ENCODE assay signal across 15 cellular contexts in genomic region chr15:98909968-98910885, GRCh38.
DNase-seq lines count a peak whose midpoint lies in the region; ATAC-seq and TF ChIP-seq lines count a peak whose summit lies in the region.
"Had no signal": no experiment of that assay in that cellular context is flagged by ENCODE, and none has a peak within 500 bp of the region (broad histone marks: within the 10 kb centered on the region; RNA-seq: fewer than 3 reads in every experiment).

No MANE protein-coding gene starts in this region.

- DNase-seq in Right ventricle myocardium inferior (ENCODE audit: missing footprints) (no peak), cardiac septum (ENCODE audit: low spot score) (no peak), endothelial cell (ENCODE audit: low spot score) (no peak), left lobe of liver (ENCODE audit: low spot score) (no peak), HEK293T (ENCODE audit: extremely low spot score) (no peak), MV-4-11 (lab: John Stamatoyannopoulos, UW) (no peak)
- no peak for DNase-seq in activated T-helper 1 cell treated with anti-CD3 and anti-CD28 coated beads, Interleukin-12 subunit alpha, Interleukin-12 subunit beta, Interleukin-2, Interleukin-4 antibody, amounts not matched to agents 30 ng/mL and 10 ng/mL and 1 ng/mL, durations not matched to agents 14 hours and 24 hours and 36 hours (ENCODE audit: low spot score)
- DNase-seq: COR-L47, H7, NCI-H345, NCI-H69, SHP77 had no signal

- CTCF ChIA-PET in HEK293T (lab: Yijun Ruan, JAX), result no interaction called here

- POLR2A ChIA-PET in HEK293T (lab: Yijun Ruan, JAX), result no interaction called here

- H3K27ac Mint-ChIP-seq in endothelial cell (ENCODE audit: unreplicated experiment), result peak overlapping the region; percentile 36
- H3K27ac Mint-ChIP-seq in activated T-helper 1 cell treated with anti-CD3 and anti-CD28 coated beads, Interleukin-12 subunit alpha, Interleukin-12 subunit beta, Interleukin-2, Interleukin-4 antibody, amounts not matched to agents 30 ng/mL and 10 ng/mL and 1 ng/mL, durations not matched to agents 14 hours and 24 hours and 36 hours, result no peak overlapping the region

- no peaks in the 10 kb centered on the region for H3K9me3 Mint-ChIP-seq in endothelial cell (ENCODE audit: unreplicated experiment)
- no peaks in the 10 kb centered on the region for H3K9me3 Mint-ChIP-seq in activated T-helper 1 cell treated with anti-CD3 and anti-CD28 coated beads, Interleukin-12 subunit alpha, Interleukin-12 subunit beta, Interleukin-2, Interleukin-4 antibody, amounts not matched to agents 30 ng/mL and 10 ng/mL and 1 ng/mL, durations not matched to agents 14 hours and 24 hours and 36 hours

- H3K4me3 Mint-ChIP-seq in endothelial cell (ENCODE audit: unreplicated experiment), result no peak overlapping the region
- no peak overlapping the region for H3K4me3 Mint-ChIP-seq in activated T-helper 1 cell treated with anti-CD3 and anti-CD28 coated beads, Interleukin-12 subunit alpha, Interleukin-12 subunit beta, Interleukin-2, Interleukin-4 antibody, amounts not matched to agents 30 ng/mL and 10 ng/mL and 1 ng/mL, durations not matched to agents 14 hours and 24 hours and 36 hours

- peaks cover 7% of the 10 kb centered on the region for H3K4me1 Mint-ChIP-seq in endothelial cell (ENCODE audit: unreplicated experiment)
- H3K4me1 Mint-ChIP-seq in activated T-helper 1 cell treated with anti-CD3 and anti-CD28 coated beads, Interleukin-12 subunit alpha, Interleukin-12 subunit beta, Interleukin-2, Interleukin-4 antibody, amounts not matched to agents 30 ng/mL and 10 ng/mL and 1 ng/mL, durations not matched to agents 14 hours and 24 hours and 36 hours (ENCODE audit: low read depth), result peaks cover 31% of the 10 kb centered on the region

- H3K27me3 Mint-ChIP-seq in endothelial cell (ENCODE audit: unreplicated experiment), result peaks cover 4% of the 10 kb centered on the region
- no peaks in the 10 kb centered on the region for H3K27me3 Mint-ChIP-seq in activated T-helper 1 cell treated with anti-CD3 and anti-CD28 coated beads, Interleukin-12 subunit alpha, Interleukin-12 subunit beta, Interleukin-2, Interleukin-4 antibody, amounts not matched to agents 30 ng/mL and 10 ng/mL and 1 ng/mL, durations not matched to agents 14 hours and 24 hours and 36 hours (ENCODE audit: insufficient read depth)

- ATAC-seq in Right ventricle myocardium inferior (peak; percentile 61), left lobe of liver (peak; percentile 34)
- ATAC-seq: A549, GM12878, Panc1 had no signal

- TF ChIP-seq CTCF in endothelial cell (IDR thresholded peaks at IDR 0.05; ENCODE audit: unreplicated experiment), result no peak

- H3K36me3 Mint-ChIP-seq in endothelial cell (ENCODE audit: low read depth, unreplicated experiment), result peaks cover 31% of the 10 kb centered on the region
- peaks cover 19% of the 10 kb centered on the region for H3K36me3 Mint-ChIP-seq in activated T-helper 1 cell treated with anti-CD3 and anti-CD28 coated beads, Interleukin-12 subunit alpha, Interleukin-12 subunit beta, Interleukin-2, Interleukin-4 antibody, amounts not matched to agents 30 ng/mL and 10 ng/mL and 1 ng/mL, durations not matched to agents 14 hours and 24 hours and 36 hours (ENCODE audit: low read depth)

- intact Hi-C loops in Right ventricle myocardium inferior (cut with DNase I), result loop anchor here (2.0 to 10.0 kb wide), 3 partner anchors 27 to 385 kb away; no protein-coding TSS in a partner anchor
- intact Hi-C loops in cardiac septum (cut with DNase I), result loop anchor here (10.0 kb wide), 1 partner anchor 385 kb away; no protein-coding TSS in a partner anchor
- intact Hi-C loops in activated T-helper 1 cell treated with anti-CD3 and anti-CD28 coated beads, Interleukin-12 subunit alpha, Interleukin-12 subunit beta, Interleukin-2, Interleukin-4 antibody, amounts not matched to agents 30 ng/mL and 10 ng/mL and 1 ng/mL, durations not matched to agents 14 hours and 24 hours and 36 hours (cut with micrococcal nuclease), result loop anchor here (5.0 kb wide), 1 partner anchor 43 kb away; no protein-coding TSS in a partner anchor

TF ChIP-seq in HEK293T, 16 proteins besides CTCF, POLR2A, EP300 and RAD21:
- TF ChIP-seq TARDBP (IDR thresholded peaks at IDR 0.05) (no peak), BHLHE40 (IDR thresholded peaks at IDR 0.05; ENCODE audit: borderline replicate concordance) (no peak), FOXA1 (IDR thresholded peaks at IDR 0.05) (no peak), HDGF (IDR thresholded peaks at IDR 0.05; ENCODE audit: borderline replicate concordance) (no peak), L3MBTL2 (conservative IDR thresholded peaks at IDR 0.05) (no peak), SP1 (IDR thresholded peaks at IDR 0.05) (no peak), ARNT (IDR thresholded peaks at IDR 0.05) (no peak)
TF ChIP-seq in HEK293T: peak in this region for 0.
